22 cellular contexts compared by ENCODE assay signal in the genomic region with DNA sequence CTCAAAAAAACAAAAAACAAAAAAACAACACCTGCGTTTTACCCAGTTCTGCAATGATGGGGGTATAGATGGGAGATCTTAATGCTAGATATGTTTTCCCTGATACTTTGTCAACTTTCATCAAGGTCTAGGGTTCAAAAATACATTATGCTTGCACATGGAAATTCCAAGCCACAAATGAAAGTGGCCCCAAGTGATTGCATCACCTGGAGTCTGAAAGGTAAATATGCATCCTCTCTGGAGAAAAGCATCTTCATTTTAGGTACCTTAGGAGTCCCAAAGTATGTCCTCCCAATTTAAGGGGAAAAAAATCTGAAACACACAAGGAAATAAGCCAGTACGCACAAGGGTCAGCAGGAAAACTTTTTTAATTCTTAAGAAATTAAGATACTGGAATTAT.
DNase-seq lines count a peak whose midpoint lies in the region; ATAC-seq lines count a peak whose summit lies in the region.
"Had no signal": no experiment of that assay in that cellular context is flagged by ENCODE, and none has a peak within 500 bp of the region (broad histone marks: within the 10 kb centered on the region; RNA-seq: fewer than 3 reads in every experiment).

No MANE protein-coding gene starts in this region.

- DNase-seq in T-helper 1 cell (no peak), NCI-H2107 (lab: John Stamatoyannopoulos, UW) (no peak), NCI-H1436 (lab: John Stamatoyannopoulos, UW) (no peak), DMS 273 (lab: John Stamatoyannopoulos, UW; ENCODE audit: unreplicated experiment) (no peak)
- no peak for DNase-seq in stimulated activated naive CD8-positive, alpha-beta T cell treated with anti-CD3 and anti-CD28 coated beads, Interleukin-15, Interleukin-2, amounts not matched to agents 100 U/mL and 50 U/mL, for 24 hours
- no peak for DNase-seq in central memory CD8-positive, alpha-beta T cell (ENCODE audit: low spot score in 2 of 2)
- DNase-seq: activated CD4-positive, alpha-beta T cell treated with anti-CD3 and anti-CD28 coated beads for 48 hours; activated gamma-delta T cell; anterior cingulate cortex; endodermal cell; hippocampal formation; NCI-H1417; NCI-H2081 treated with DMSO at 0.1 percent for 48 hours; NCI-H774; psoas muscle; stimulated activated CD4-positive, alpha-beta T cell treated with anti-CD3 and anti-CD28 coated beads, Interleukin-15, amount 100 ng/mL, for 24 hours; stomach; thyroid gland had no signal

- H3K9me3 Mint-ChIP-seq in T-helper 1 cell treated with Interleukin-12 subunit alpha and Interleukin-12 subunit beta and Interleukin-4 antibody, amounts not matched to agents 30 μg/mL and 1 μg/mL, for 36 hours = no peaks in the 10 kb centered on the region
- no peaks in the 10 kb centered on the region for H3K9me3 Mint-ChIP-seq in stimulated activated naive CD8-positive, alpha-beta T cell treated with anti-CD3 and anti-CD28 coated beads, Interleukin-15, Interleukin-2, amounts not matched to agents 100 ng/mL and 50 ng/mL, for 24 hours
- no peaks in the 10 kb centered on the region for H3K9me3 Mint-ChIP-seq in central memory CD8-positive, alpha-beta T cell
- H3K9me3 Mint-ChIP-seq: CD14-positive monocyte, endodermal cell had no signal

- ATAC-seq in stimulated activated naive CD8-positive, alpha-beta T cell treated with anti-CD3 and anti-CD28 coated beads, Interleukin-15, Interleukin-2, amounts not matched to agents 100 U/mL and 50 U/mL, for 24 hours = no peak
- ATAC-seq in central memory CD8-positive, alpha-beta T cell (replicated peaks; ENCODE audit: extremely low read depth, poor library complexity, severe bottlenecking) = no peak
- ATAC-seq: HCT116, psoas muscle had no signal

- peaks cover 17% of the 10 kb centered on the region for H3K36me3 Mint-ChIP-seq in T-helper 1 cell treated with Interleukin-12 subunit alpha and Interleukin-12 subunit beta and Interleukin-4 antibody, amounts not matched to agents 30 μg/mL and 1 μg/mL, for 36 hours (ENCODE audit: low read depth)
- H3K36me3 Mint-ChIP-seq in stimulated activated naive CD8-positive, alpha-beta T cell treated with anti-CD3 and anti-CD28 coated beads, Interleukin-15, Interleukin-2, amounts not matched to agents 100 ng/mL and 50 ng/mL, for 24 hours (ENCODE audit: low read depth) = peaks cover 16% of the 10 kb centered on the region
- peaks cover 10% of the 10 kb centered on the region for H3K36me3 Mint-ChIP-seq in central memory CD8-positive, alpha-beta T cell (ENCODE audit: insufficient read depth)

- H3K27ac Mint-ChIP-seq in T-helper 1 cell treated with Interleukin-12 subunit alpha and Interleukin-12 subunit beta and Interleukin-4 antibody, amounts not matched to agents 30 μg/mL and 1 μg/mL, for 36 hours = peak overlapping the region; percentile 90
- peak overlapping the region; percentile 76 for H3K27ac Mint-ChIP-seq in stimulated activated naive CD8-positive, alpha-beta T cell treated with anti-CD3 and anti-CD28 coated beads, Interleukin-15, Interleukin-2, amounts not matched to agents 100 ng/mL and 50 ng/mL, for 24 hours
- peak overlapping the region; percentile 69 for H3K27ac Mint-ChIP-seq in central memory CD8-positive, alpha-beta T cell (ENCODE audit: low read depth)
- H3K27ac Mint-ChIP-seq: endodermal cell had no signal

- peak overlapping the region; percentile 63 for H3K4me3 Mint-ChIP-seq in T-helper 1 cell treated with Interleukin-12 subunit alpha and Interleukin-12 subunit beta and Interleukin-4 antibody, amounts not matched to agents 30 μg/mL and 1 μg/mL, for 36 hours
- H3K4me3 Mint-ChIP-seq in stimulated activated naive CD8-positive, alpha-beta T cell treated with anti-CD3 and anti-CD28 coated beads, Interleukin-15, Interleukin-2, amounts not matched to agents 100 ng/mL and 50 ng/mL, for 24 hours = no peak overlapping the region
- no peak overlapping the region for H3K4me3 Mint-ChIP-seq in central memory CD8-positive, alpha-beta T cell
- H3K4me3 Mint-ChIP-seq: CD14-positive monocyte, endodermal cell had no signal

- H3K4me1 Mint-ChIP-seq in T-helper 1 cell treated with Interleukin-12 subunit alpha and Interleukin-12 subunit beta and Interleukin-4 antibody, amounts not matched to agents 30 μg/mL and 1 μg/mL, for 36 hours (ENCODE audit: low read depth) = peaks cover 66% of the 10 kb centered on the region
- peaks cover 87% of the 10 kb centered on the region for H3K4me1 Mint-ChIP-seq in stimulated activated naive CD8-positive, alpha-beta T cell treated with anti-CD3 and anti-CD28 coated beads, Interleukin-15, Interleukin-2, amounts not matched to agents 100 ng/mL and 50 ng/mL, for 24 hours (ENCODE audit: low read depth)
- H3K4me1 Mint-ChIP-seq in central memory CD8-positive, alpha-beta T cell = peaks cover 19% of the 10 kb centered on the region
- H3K4me1 Mint-ChIP-seq: endodermal cell had no signal

- no peaks in the 10 kb centered on the region for H3K27me3 Mint-ChIP-seq in T-helper 1 cell treated with Interleukin-12 subunit alpha and Interleukin-12 subunit beta and Interleukin-4 antibody, amounts not matched to agents 30 μg/mL and 1 μg/mL, for 36 hours (ENCODE audit: low read depth)
- H3K27me3 Mint-ChIP-seq in stimulated activated naive CD8-positive, alpha-beta T cell treated with anti-CD3 and anti-CD28 coated beads, Interleukin-15, Interleukin-2, amounts not matched to agents 100 ng/mL and 50 ng/mL, for 24 hours = no peaks in the 10 kb centered on the region
- no peaks in the 10 kb centered on the region for H3K27me3 Mint-ChIP-seq in central memory CD8-positive, alpha-beta T cell
